Comparison of ENCODE assay signal across 20 cellular contexts in genomic region chr12:118999107-118999506, GRCh38. TPM values are rescaled to one million over a fixed set of nuclear protein-coding genes. Genes with fewer than 3 reads are reported as not detected.
DNase-seq lines count a peak whose midpoint lies in the region; ATAC-seq and TF ChIP-seq lines count a peak whose summit lies in the region.
"Had no signal": no experiment of that assay in that cellular context is flagged by ENCODE, and none has a peak within 500 bp of the region (broad histone marks: within the 10 kb centered on the region; RNA-seq: fewer than 3 reads in every experiment).

No MANE protein-coding gene starts in this region.

- WGBS in H9 (ENCODE audit: extremely low coverage, insufficient read length, low lambda C conversion rate) = no CpG with 5 or more reads among the region's 5 CpGs
- WGBS in aorta, 2 donors = 45 to 51% methylated on average over 5 of the region's 5 CpGs

- no peak overlapping the region for H3T11ph ChIP-seq in H9 (ENCODE audit: low read length)

- no peak overlapping the region for H2AFZ ChIP-seq in H9 (ENCODE audit: low read length)
- H2AFZ ChIP-seq: GM23248 had no signal

- no peak overlapping the region for H3K9ac ChIP-seq in H9 (ENCODE audit: extremely low read depth, insufficient read length, low read length)
- H3K9ac ChIP-seq: GM23248 had no signal

- H3K9me3 ChIP-seq in right atrium auricular region (no peaks in the 10 kb centered on the region), H9 (ENCODE audit: control insufficient read depth, low read depth, low read length) (no peaks in the 10 kb centered on the region), left ventricle myocardium inferior (replicated peaks) (no peaks in the 10 kb centered on the region), aorta (ENCODE audit: control insufficient read depth, low read length) (peaks cover 2% of the 10 kb centered on the region)
- H3K9me3 ChIP-seq: A549, BE2C had no signal

- H3K4me3 Mint-ChIP-seq in H9 (no peak overlapping the region), natural killer cell (no peak overlapping the region)
- H3K4me3 Mint-ChIP-seq: CD4-positive, alpha-beta memory T cell had no signal

- H2BK12ac ChIP-seq in H9 (ENCODE audit: insufficient read length, low read depth, low read length) = no peak overlapping the region

- H3K14ac ChIP-seq in H9 (ENCODE audit: insufficient read depth, low read length) = no peak overlapping the region

- H3K36me3 Mint-ChIP-seq in H9 (ENCODE audit: insufficient read depth in 1 of 3, low read depth in 3 of 3) (no peaks in the 10 kb centered on the region), natural killer cell (no peaks in the 10 kb centered on the region)
- H3K36me3 Mint-ChIP-seq: CD4-positive, alpha-beta memory T cell had no signal

- H2BK120ac ChIP-seq in H9 (ENCODE audit: low read depth, low read length, poor library complexity, severe bottlenecking) = no peak overlapping the region

- H3K79me2 ChIP-seq in H9 (ENCODE audit: insufficient read depth, low read length) = no peaks in the 10 kb centered on the region

- H2BK15ac ChIP-seq in H9 (ENCODE audit: low read depth, low read length) = peak overlapping the region; percentile 9; the same call in 1 of the 2 replicates

- DNase-seq in Right ventricle myocardium superior (peak; percentile 54), right atrium auricular region (ENCODE audit: low spot score) (no peak), H9 (peak; percentile 21), left ventricle myocardium inferior (peak; percentile 42), natural killer cell (no peak), aorta (no peak)
- DNase-seq: BE2C; CD4-positive, alpha-beta memory T cell; COR-L47; DMS153; DND-41; GF-D8; GM23248; H7; IMR-90 had no signal

- no peak overlapping the region for H4K91ac ChIP-seq in H9 (ENCODE audit: insufficient read length, low read depth, low read length)

- H3K4me1 ChIP-seq in right atrium auricular region = no peaks in the 10 kb centered on the region
- H3K4me1 ChIP-seq in H9 (ENCODE audit: insufficient read depth, low read length) = no peaks in the 10 kb centered on the region; the same call in 1 of the 2 replicates
- peaks cover 4% of the 10 kb centered on the region for H3K4me1 ChIP-seq in left ventricle myocardium inferior
- H3K4me1 ChIP-seq in aorta (ENCODE audit: control insufficient read depth in 1 of 2, insufficient read depth in 2 of 2, low read length in 2 of 2) = no peaks in the 10 kb centered on the region
- H3K4me1 ChIP-seq: A549 had no signal

- no peak overlapping the region for H2BK5ac ChIP-seq in H9 (ENCODE audit: insufficient read length, low read length)

- no peaks in the 10 kb centered on the region for H3K79me1 ChIP-seq in H9 (ENCODE audit: insufficient read depth, low read depth, low read length, poor library complexity, severe bottlenecking)

- TF ChIP-seq CTCF in right atrium auricular region (IDR thresholded peaks at IDR 0.05) (no peak), H9 (conservative IDR thresholded peaks at IDR 0.05) (no peak), left ventricle myocardium inferior (IDR thresholded peaks at IDR 0.05; ENCODE audit: borderline replicate concordance) (no peak), natural killer cell (IDR thresholded peaks at IDR 0.05) (no peak)

- H3K4me3 ChIP-seq in right atrium auricular region (no peak overlapping the region), left ventricle myocardium inferior (no peak overlapping the region), aorta (ENCODE audit: low read length in 2 of 2) (no peak overlapping the region)
- H3K4me3 ChIP-seq: A549, GM23248 had no signal

- H3K56ac ChIP-seq in H9 (ENCODE audit: insufficient read length, low read depth, low read length) = no peak overlapping the region

- H3K27ac Mint-ChIP-seq in H9 (no peak overlapping the region), natural killer cell (no peak overlapping the region)

- H3K36me3 ChIP-seq in right atrium auricular region (no peaks in the 10 kb centered on the region), left ventricle myocardium inferior (no peaks in the 10 kb centered on the region), aorta (ENCODE audit: control insufficient read depth in 1 of 2, insufficient read depth in 2 of 2, low read length in 1 of 2) (no peaks in the 10 kb centered on the region)

- no peak overlapping the region for H2BK20ac ChIP-seq in H9 (ENCODE audit: low read depth, low read length, poor library complexity, severe bottlenecking)

- H3K27ac ChIP-seq in right atrium auricular region = no peak overlapping the region
- no peak overlapping the region for H3K27ac ChIP-seq in H9 (ENCODE audit: insufficient read length, low read depth, low read length)
- H3K27ac ChIP-seq in left ventricle myocardium inferior (replicated peaks) = no peak overlapping the region
- H3K27ac ChIP-seq in aorta (ENCODE audit: low read depth in 1 of 2, low read length in 2 of 2) = no peak overlapping the region
- H3K27ac ChIP-seq: A549, C4-2B, GM23248 had no signal

- H3K4me2 ChIP-seq in H9 (ENCODE audit: insufficient read depth, insufficient read length, low read length) = no peak overlapping the region
- H3K4me2 ChIP-seq: A549 had no signal

- H3K27me3 ChIP-seq in right atrium auricular region (no peaks in the 10 kb centered on the region), H9 (ENCODE audit: insufficient read depth, low read length) (no peaks in the 10 kb centered on the region; the same call in 1 of the 2 replicates), left ventricle myocardium inferior (ENCODE audit: low read depth) (peaks cover 56% of the 10 kb centered on the region), aorta (ENCODE audit: control insufficient read depth in 1 of 2, insufficient read depth in 2 of 2, low read length in 1 of 2) (peaks cover 0 to 2% of the 10 kb centered on the region in 2 donors)
- H3K27me3 ChIP-seq: BE2C had no signal

- no peak overlapping the region for H2AK5ac ChIP-seq in H9 (ENCODE audit: insufficient read length, low read length)

- H3K4me1 Mint-ChIP-seq in H9 = peaks cover 4 to 20% of the 10 kb centered on the region in 2 experiments
- H3K4me1 Mint-ChIP-seq in natural killer cell = no peaks in the 10 kb centered on the region
- H3K4me1 Mint-ChIP-seq: CD4-positive, alpha-beta memory T cell had no signal

- no peak overlapping the region for H4K8ac ChIP-seq in H9 (replicated peaks; ENCODE audit: insufficient read length, low read depth, low read length)

- ATAC-seq in Right ventricle myocardium superior (ENCODE audit: poor library complexity) (peak; percentile 89), natural killer cell (no peak), GM21367 (IDR thresholded peaks at IDR 0.05; ENCODE audit: unreplicated experiment) (no peak), aorta (ENCODE audit: low FRiP score) (no peak)
- ATAC-seq: A549 had no signal

- no peaks in the 10 kb centered on the region for H3K9me3 Mint-ChIP-seq in H9
- H3K9me3 Mint-ChIP-seq in natural killer cell = no peaks in the 10 kb centered on the region

- no peak overlapping the region for H3K23ac ChIP-seq in H9 (ENCODE audit: insufficient read length, low read depth, low read length)

- no peak overlapping the region for H3K4ac ChIP-seq in H9 (ENCODE audit: low read depth, low read length)

- H3K27me3 Mint-ChIP-seq in H9 (ENCODE audit: low read depth) = peaks cover 12% of the 10 kb centered on the region
- no peaks in the 10 kb centered on the region for H3K27me3 Mint-ChIP-seq in natural killer cell (ENCODE audit: low read depth in 2 of 2)

- no peak overlapping the region for H3K18ac ChIP-seq in H9 (ENCODE audit: insufficient read length, low read depth, low read length)

- intact Hi-C loops in Right ventricle myocardium superior (cut with DNase I) = no loop called here
- intact Hi-C loops in left ventricle myocardium inferior (cut with micrococcal nuclease) = no loop called here
- intact Hi-C loops in natural killer cell (cut with micrococcal nuclease) = no loop called here
- intact Hi-C loops in aorta (cut with DNase I) = loop anchor here in 1 of 2 donors (10.0 kb wide), 1 partner anchor 856 kb away; no protein-coding TSS in a partner anchor

- no peaks in the 10 kb centered on the region for H4K20me1 ChIP-seq in H9 (ENCODE audit: control insufficient read depth, insufficient read depth, insufficient read length)

- H4K5ac ChIP-seq in H9 (ENCODE audit: insufficient read length, low read depth, low read length) = no peak overlapping the region

- no peaks in the 10 kb centered on the region for H3K23me2 ChIP-seq in H9 (ENCODE audit: insufficient read length, low read depth, low read length, poor library complexity, severe bottlenecking)

RNA-seq across cellular contexts. Expression of gene SRRM4, which starts 17.8 kb away (rescaled TPM):
- total RNA-seq in Right ventricle myocardium superior = 0.30 TPM
- total RNA-seq in right atrium auricular region = under 1 TPM in 1 of 2 donors, not detected in 1; 0.08 TPM
- total RNA-seq in H9 (2021) = 1.1 and 1.4 TPM in 2 replicates
- total RNA-seq in left ventricle myocardium inferior = 0.19 TPM
- total RNA-seq in natural killer cell = not detected
- under 1 TPM; 0.27 to 0.88 TPM for total RNA-seq in aorta
- polyA plus RNA-seq in aorta = under 1 TPM; 0.13 to 0.23 TPM
- total RNA-seq: CD4-positive, alpha-beta memory T cell; GM23248; HT-29; IMR-90 had no signal
- polyA plus RNA-seq: A549; AG04450; CD4-positive, alpha-beta memory T cell; GM23248; IMR-90 had no signal

Comparison
In these comparisons a context has a peak if more than half of its experiments do, and no peak if none do; other contexts are left out.
1. DNase-seq: peak in Right ventricle myocardium superior (single experiment), H9 (single experiment) and left ventricle myocardium inferior (single experiment); none in right atrium auricular region (single experiment), natural killer cell (single experiment) and aorta (0 of 2).